In the genomic region with DNA sequence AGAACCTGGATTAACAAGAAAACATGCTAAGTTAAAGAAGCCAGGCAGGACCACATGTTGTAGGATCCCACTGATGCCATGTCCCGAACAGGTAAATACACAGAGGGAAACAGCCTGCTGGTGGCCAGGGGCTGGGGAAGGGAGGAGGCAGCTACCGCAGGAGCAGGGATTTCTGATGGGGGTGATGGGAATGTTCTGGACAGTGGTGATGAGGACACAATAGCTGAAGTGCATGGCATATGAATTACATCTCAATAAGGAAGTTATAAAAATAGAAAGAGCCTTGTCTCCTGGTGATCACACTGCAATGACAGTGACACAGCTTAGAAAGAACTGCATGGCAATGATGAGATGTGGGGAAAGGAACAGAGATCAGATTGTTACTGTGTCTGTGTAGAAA, we compare ENCODE assay signal across 18 cellular contexts. TPM values are rescaled to one million over a fixed set of nuclear protein-coding genes. Genes with fewer than 3 reads are reported as not detected.
A peak's percentile ranks its signal among the peaks of the same experiment; 100 is the strongest.
DNase-seq lines count a peak whose midpoint lies in the region; ATAC-seq and TF ChIP-seq lines count a peak whose summit lies in the region.
"Had no signal": no experiment of that assay in that cellular context is flagged by ENCODE, and none has a peak within 500 bp of the region (broad histone marks: within the 10 kb centered on the region; RNA-seq: fewer than 3 reads in every experiment).

No MANE protein-coding gene starts in this region.

- TF ChIP-seq CTCF in brain (conservative IDR thresholded peaks at IDR 0.05) (no peak), endodermal cell (conservative IDR thresholded peaks at IDR 0.05) (no peak)

- H3K27ac Mint-ChIP-seq in brain (peak overlapping the region in 4 of 5 experiments; percentile 5 to 87 (median 48)), endodermal cell (no peak overlapping the region)
- H3K27ac Mint-ChIP-seq: stimulated activated naive B cell treated with anti-CD40 and anti-IgM and Interleukin-4, amounts not matched to agents 10 μg/mL and 1 μg/mL and 100 μg/mL, for 72 hours had no signal

- H3K36me3 Mint-ChIP-seq in brain (peaks cover 41% of the 10 kb centered on the region), endodermal cell (ENCODE audit: low read depth) (peaks cover 19% of the 10 kb centered on the region)
- H3K36me3 Mint-ChIP-seq: stimulated activated naive B cell treated with anti-CD40 and anti-IgM and Interleukin-4, amounts not matched to agents 10 μg/mL and 1 μg/mL and 100 μg/mL, for 72 hours had no signal

- H3K4me3 Mint-ChIP-seq in brain (no peak overlapping the region), endodermal cell (no peak overlapping the region)
- H3K4me3 Mint-ChIP-seq: stimulated activated naive B cell treated with anti-CD40 and anti-IgM and Interleukin-4, amounts not matched to agents 10 μg/mL and 1 μg/mL and 100 μg/mL, for 72 hours had no signal

- H3K27me3 Mint-ChIP-seq in brain (no peaks in the 10 kb centered on the region), endodermal cell (ENCODE audit: insufficient read depth) (no peaks in the 10 kb centered on the region)

- no peaks in the 10 kb centered on the region for H3K27me3 ChIP-seq in endodermal cell (ENCODE audit: control insufficient read depth, insufficient read depth, low read length, poor library complexity, severe bottlenecking)
- H3K27me3 ChIP-seq: right lobe of liver, upper lobe of left lung had no signal

- intact Hi-C loops in Right ventricle myocardium inferior (cut with DNase I): no loop called here
- intact Hi-C loops in cardiac septum (cut with DNase I): no loop called here

- no peak overlapping the region for H3K9ac ChIP-seq in endodermal cell (ENCODE audit: extremely low read depth, low read length, poor library complexity, severe bottlenecking)

- no peak overlapping the region for H3K4me3 ChIP-seq in endodermal cell (ENCODE audit: low read length)
- H3K4me3 ChIP-seq: HAP-1, right lobe of liver, upper lobe of left lung had no signal

- no peak overlapping the region for H3K27ac ChIP-seq in endodermal cell (ENCODE audit: low read depth, low read length)
- H3K27ac ChIP-seq: right lobe of liver, upper lobe of left lung had no signal

- no peaks in the 10 kb centered on the region for H3K4me1 ChIP-seq in endodermal cell (ENCODE audit: control insufficient read depth, insufficient read depth, low read length)
- H3K4me1 ChIP-seq: right lobe of liver, upper lobe of left lung had no signal

- H3K4me1 Mint-ChIP-seq in brain (peaks cover 12% of the 10 kb centered on the region), endodermal cell (peaks cover 2% of the 10 kb centered on the region)
- H3K4me1 Mint-ChIP-seq: stimulated activated naive B cell treated with anti-CD40 and anti-IgM and Interleukin-4, amounts not matched to agents 10 μg/mL and 1 μg/mL and 100 μg/mL, for 72 hours had no signal

- H3K9me3 Mint-ChIP-seq in brain (no peaks in the 10 kb centered on the region), endodermal cell (no peaks in the 10 kb centered on the region)
- H3K9me3 Mint-ChIP-seq: stimulated activated naive B cell treated with anti-CD40 and anti-IgM and Interleukin-4, amounts not matched to agents 10 μg/mL and 1 μg/mL and 100 μg/mL, for 72 hours had no signal

- ATAC-seq in Right ventricle myocardium inferior: peak; percentile 63
- ATAC-seq in stimulated activated naive CD8-positive, alpha-beta T cell treated with anti-CD3 and anti-CD28 coated beads, Interleukin-15, Interleukin-2, amounts not matched to agents 100 U/mL and 50 U/mL, for 24 hours: no peak
- ATAC-seq in GM18517 (IDR thresholded peaks at IDR 0.05; ENCODE audit: unreplicated experiment): no peak
- ATAC-seq: stimulated activated naive B cell treated with anti-CD40 and anti-IgM and Interleukin-4, amounts not matched to agents 10 μg/mL and 1 μg/mL and 100 μg/mL, for 72 hours had no signal

- no peak for DNase-seq in Right ventricle myocardium inferior (ENCODE audit: missing footprints)
- no peak for DNase-seq in cardiac septum (ENCODE audit: low spot score)
- DNase-seq in myocyte (ENCODE audit: low read depth): peak; percentile 32
- DNase-seq in endodermal cell: no peak
- DNase-seq in HPDE6-E6E7 (ENCODE audit: extremely low spot score): no peak
- no peak for DNase-seq in stimulated activated naive CD8-positive, alpha-beta T cell treated with anti-CD3 and anti-CD28 coated beads, Interleukin-15, Interleukin-2, amounts not matched to agents 100 U/mL and 50 U/mL, for 24 hours
- DNase-seq: activated CD4-positive, alpha-beta T cell treated with anti-CD3 and anti-CD28 coated beads, Interleukin-2, amount 50 U/mL, for 48 hours; activated gamma-delta T cell treated with Interleukin-2 at 50 U/mL for 16 hours; activated T-cell treated with anti-CD3 and anti-CD28 coated beads for 4 hours; foreskin melanocyte; NCI-H1694 treated with DMSO at 0.1 percent for 48 hours; NCI-H345; right lobe of liver; stimulated activated naive B cell treated with anti-CD40 and anti-IgM and Interleukin-4, amounts not matched to agents 10 μg/mL and 1 μg/mL and 100 μg/mL, for 72 hours; upper lobe of left lung had no signal

- 96 to 100% methylated on average over 2 of the region's 2 CpGs for WGBS in endodermal cell (ENCODE audit: insufficient coverage in 1 of 2, insufficient read length in 1 of 2), 2 experiments

- no peaks in the 10 kb centered on the region for H3K9me3 ChIP-seq in endodermal cell (ENCODE audit: control insufficient read depth, low read length)
- H3K9me3 ChIP-seq: HAP-1, right lobe of liver, upper lobe of left lung had no signal

- peaks cover 4% of the 10 kb centered on the region for H3K36me3 ChIP-seq in endodermal cell (ENCODE audit: control insufficient read depth, insufficient read depth, low read length)
- H3K36me3 ChIP-seq: right lobe of liver had no signal

RNA-seq across cellular contexts. Expression of a gene that starts 34.4 kb away (rescaled TPM):
- total RNA-seq in Right ventricle myocardium inferior: 23.0 TPM
- 24.3 TPM for total RNA-seq in cardiac septum
- 29.3 TPM for polyA plus RNA-seq in brain (ENCODE audit: insufficient read depth, low read depth, low replicate concordance)
- 13.6 and 21.6 TPM in 2 replicates for total RNA-seq in myocyte
- polyA plus RNA-seq in myocyte (2012): 28.7 TPM
- total RNA-seq in endodermal cell: 10 to 100 TPM; 17.9 to 24.9 TPM
- polyA plus RNA-seq in endodermal cell (2013, experiment 1 of 2): 22.9 TPM
- polyA plus RNA-seq in endodermal cell (2013, experiment 2 of 2): 16.3 TPM

RNA-seq across cellular contexts. Expression of a gene that starts 41.2 kb away (rescaled TPM):
- total RNA-seq in Right ventricle myocardium inferior: 94.3 TPM
- total RNA-seq in cardiac septum: 85.3 TPM
- polyA plus RNA-seq in brain (ENCODE audit: insufficient read depth, low read depth, low replicate concordance): 18.2 TPM
- total RNA-seq in myocyte: 30.3 and 43.4 TPM in 2 replicates
- 50.4 TPM for polyA plus RNA-seq in myocyte (2012)
- 10 to 100 TPM; 19.0 to 25.2 TPM for total RNA-seq in endodermal cell
- 19.4 TPM for polyA plus RNA-seq in endodermal cell (2013, experiment 1 of 2)
- polyA plus RNA-seq in endodermal cell (2013, experiment 2 of 2): 21.9 TPM

RNA-seq across cellular contexts. Expression of a gene that starts 55.8 kb away (rescaled TPM):
- total RNA-seq in Right ventricle myocardium inferior (2.0 TPM), cardiac septum (1.6 TPM), myocyte (1.7 and 1.8 TPM in 2 replicates), endodermal cell (1 to 10 TPM; 2.6 TPM)
- 2.2 TPM for polyA plus RNA-seq in brain (ENCODE audit: insufficient read depth, low read depth, low replicate concordance)
- 2.7 TPM for polyA plus RNA-seq in myocyte (2012)
- polyA plus RNA-seq in endodermal cell (2013, experiment 1 of 2): 1.3 TPM
- polyA plus RNA-seq in endodermal cell (2013, experiment 2 of 2): 1.2 TPM
